In the genomic region with DNA sequence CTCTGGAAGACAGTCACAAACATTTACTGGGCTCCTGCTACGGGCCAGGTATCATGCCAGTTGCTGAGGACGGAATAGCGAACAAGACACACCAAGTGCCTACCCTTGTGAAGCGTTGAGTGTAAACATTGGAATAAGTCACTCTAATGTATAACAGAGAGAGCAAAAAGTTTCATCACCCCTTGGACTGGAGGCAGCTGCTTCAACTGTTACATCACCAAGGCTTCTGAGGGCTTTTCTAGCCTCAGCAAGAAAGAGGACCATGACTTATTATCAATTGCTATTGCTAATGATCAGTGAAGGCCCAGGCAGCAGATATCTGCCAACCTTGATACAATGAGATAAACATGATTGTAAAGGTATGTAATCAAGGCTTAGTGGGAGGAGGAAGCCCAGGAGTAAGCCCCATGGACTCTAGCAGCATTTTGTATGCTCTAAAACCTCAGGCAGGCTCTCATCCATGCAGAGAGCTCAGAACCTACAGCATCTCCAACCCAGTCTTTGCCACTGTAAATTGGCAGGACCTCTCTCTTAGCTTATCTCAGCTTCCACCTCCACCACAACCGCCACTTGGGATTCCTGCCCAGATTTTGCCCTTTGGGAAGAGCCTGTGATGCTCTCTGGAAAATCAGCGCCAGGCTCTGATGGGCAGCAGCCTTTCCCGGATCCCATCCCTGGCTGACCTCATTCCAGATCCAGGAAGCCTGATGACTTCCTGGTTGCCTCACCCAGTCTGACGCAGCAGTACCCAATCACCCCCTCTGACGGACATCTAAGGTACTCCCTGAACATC, we compare ENCODE assay signal across 11 cellular contexts. TPM values are rescaled to one million over a fixed set of nuclear protein-coding genes. Genes with fewer than 3 reads are reported as not detected.
DNase-seq lines count a peak whose midpoint lies in the region; ATAC-seq and TF ChIP-seq lines count a peak whose summit lies in the region.
"Had no signal": no experiment of that assay in that cellular context is flagged by ENCODE, and none has a peak within 500 bp of the region (broad histone marks: within the 10 kb centered on the region; RNA-seq: fewer than 3 reads in every experiment).

No MANE protein-coding gene starts in this region.

- TF ChIP-seq EP300 in sigmoid colon (IDR thresholded peaks at IDR 0.05) = peak; percentile 6 to 77 (median 50)

- peak; percentile 30 for DNase-seq in H7
- DNase-seq in adipocyte (ENCODE audit: low read depth) = peak; percentile 64
- DNase-seq in heart left ventricle = peak in 4 of 5 donors; percentile 45 to 92 (median 68)
- DNase-seq in sigmoid colon = no peak
- DNase-seq in erythroblast (lab: John Stamatoyannopoulos, UW) = no peak
- DNase-seq: NCI-H82 had no signal

- peaks cover 24% of the 10 kb centered on the region for H3K4me1 ChIP-seq in adipocyte (ENCODE audit: control insufficient read depth, insufficient read depth, low read length)
- peaks cover 0 to 44% (median 28%) of the 10 kb centered on the region in 12 donors for H3K4me1 ChIP-seq in heart left ventricle
- H3K4me1 ChIP-seq in sigmoid colon = peaks cover 0 to 73% (median 69%) of the 10 kb centered on the region in 4 donors

- no peaks in the 10 kb centered on the region; the same call in none of the 2 replicates for H3K36me3 ChIP-seq in H7 (replicated peaks; ENCODE audit: control insufficient read depth, insufficient read depth, low read length)
- no peaks in the 10 kb centered on the region for H3K36me3 ChIP-seq in adipocyte (ENCODE audit: control insufficient read depth, insufficient read depth, low read length, severe bottlenecking)
- H3K36me3 ChIP-seq in heart left ventricle = peaks cover 0 to 38% (median 25%) of the 10 kb centered on the region in 9 donors
- H3K36me3 ChIP-seq in sigmoid colon = peaks cover 0 to 25% (median 7%) of the 10 kb centered on the region in 4 donors

- H3K27ac ChIP-seq in heart left ventricle (peak overlapping the region in 10 of 12 donors; percentile 8 to 69 (median 43)), sigmoid colon (peak overlapping the region; percentile 64 to 95 (median 84))
- H3K27ac ChIP-seq: neutrophil, VCaP had no signal

- H3K27me3 ChIP-seq in H7 (ENCODE audit: control insufficient read depth, insufficient read depth, low read length) (no peaks in the 10 kb centered on the region), adipocyte (replicated peaks; ENCODE audit: control insufficient read depth, insufficient read depth, low read length) (no peaks in the 10 kb centered on the region), heart left ventricle (no peaks in the 10 kb centered on the region), sigmoid colon (no peaks in the 10 kb centered on the region)
- H3K27me3 ChIP-seq: neutrophil had no signal

- peak in 3 of 12 donors; percentile 23 to 41 (median 36) for TF ChIP-seq CTCF in heart left ventricle (IDR thresholded peaks at IDR 0.05)
- no peak for TF ChIP-seq CTCF in sigmoid colon (IDR thresholded peaks at IDR 0.05)

- ATAC-seq in heart left ventricle (peak in 3 of 4 donors; percentile 70 to 80 (median 78)), GM21360 (IDR thresholded peaks at IDR 0.05; ENCODE audit: unreplicated experiment) (no peak), HG03039 (IDR thresholded peaks at IDR 0.05; ENCODE audit: unreplicated experiment) (no peak)
- no peak for ATAC-seq in activated CD4-positive, CD25-positive, alpha-beta regulatory T cell treated with anti-CD3 and anti-CD28 coated beads, Interleukin-2, amount 50 U/mL, for 24 hours

- no peak overlapping the region for H3K9ac ChIP-seq in adipocyte (ENCODE audit: low read length)

- 46 to 55% (median 49%) methylated on average over 9 of the region's 9 CpGs for WGBS in heart left ventricle, 4 donors
- 57 to 73% methylated on average over 9 of the region's 9 CpGs for WGBS in sigmoid colon, 2 donors

- TF ChIP-seq POLR2A in heart left ventricle (IDR thresholded peaks at IDR 0.05) = no peak
- no peak for TF ChIP-seq POLR2A in sigmoid colon (IDR thresholded peaks at IDR 0.05)
- no peak for TF ChIP-seq POLR2A in erythroblast (IDR thresholded peaks at IDR 0.05; ENCODE audit: low read length)

- intact Hi-C loops in heart left ventricle (cut with DNase I) (loop anchor here in 2 of 10 donors (5.0 kb wide), 1 partner anchor 41 kb away; no protein-coding TSS in a partner anchor), sigmoid colon (cut with DNase I) (loop anchor here (5.0 kb wide), 1 partner anchor 41 kb away; no protein-coding TSS in a partner anchor)

- no peaks in the 10 kb centered on the region for H3K9me3 ChIP-seq in adipocyte (ENCODE audit: control insufficient read depth, low read length)
- no peaks in the 10 kb centered on the region for H3K9me3 ChIP-seq in heart left ventricle
- no peaks in the 10 kb centered on the region for H3K9me3 ChIP-seq in sigmoid colon
- H3K9me3 ChIP-seq: neutrophil had no signal

- no peak overlapping the region for H3K4me3 ChIP-seq in H7 (ENCODE audit: insufficient read depth, low read depth, low read length)
- no peak overlapping the region for H3K4me3 ChIP-seq in adipocyte (ENCODE audit: low read length)
- no peak overlapping the region for H3K4me3 ChIP-seq in heart left ventricle
- H3K4me3 ChIP-seq in sigmoid colon = no peak overlapping the region

RNA-seq across cellular contexts. Expression of a gene that starts 54.5 kb away (rescaled TPM):
- total RNA-seq in H7 (2014; rRNA removed; shearing (Covaris generic)) = 37.7 and 53.1 TPM in 2 replicates
- total RNA-seq in heart left ventricle = 10 to 100 TPM in 7 of 9 donors, 1 to 10 TPM in 2; 6.5 to 47.6 (median 19.0) TPM
- polyA plus RNA-seq in heart left ventricle = 10 to 100 TPM in 1 of 2 donors, 1 to 10 TPM in 1; 7.5 to 29.2 TPM
- total RNA-seq in sigmoid colon = 10 to 100 TPM; 18.8 to 53.2 (median 35.0) TPM
- 10 to 100 TPM in 1 of 3 donors, 1 to 10 TPM in 2; 1.2 to 16.3 (median 1.2) TPM for polyA plus RNA-seq in sigmoid colon

Comparison
In these comparisons a context has a peak if more than half of its experiments do, and no peak if none do; other contexts are left out.
1. DNase-seq: peak in H7 (single experiment), adipocyte (single experiment) and heart left ventricle (4 of 5); none in sigmoid colon (single experiment) and erythroblast (0 of 2).
2. ATAC-seq: peak in heart left ventricle (3 of 4); none in GM21360 (single experiment), HG03039 (single experiment) and activated CD4-positive, CD25-positive, alpha-beta regulatory T cell treated with anti-CD3 and anti-CD28 coated beads, Interleukin-2, amount 50 U/mL, for 24 hours (0 of 2).